1 cellular context compared by ENCODE assay signal in genomic region chr12:52977195-52977594, GRCh38.
TF ChIP-seq lines count a peak whose summit lies in the region.

No MANE protein-coding gene starts in this region.

TF ChIP-seq in IMR-90, 13 proteins besides CTCF, POLR2A, EP300 and RAD21:
- TF ChIP-seq CEBPB (IDR thresholded peaks at IDR 0.05; ENCODE audit: low read depth, low read length) (no peak), ELK1 (IDR thresholded peaks at IDR 0.05; ENCODE audit: borderline replicate concordance, low read depth, low read length) (no peak)
